Comparison of ENCODE assay signal across 21 cellular contexts in genomic region chr4:154559931-154560801, GRCh38. TPM values are rescaled to one million over a fixed set of nuclear protein-coding genes. Genes with fewer than 3 reads are reported as not detected.
DNase-seq lines count a peak whose midpoint lies in the region; ATAC-seq, FAIRE-seq and TF ChIP-seq lines count a peak whose summit lies in the region.
"Had no signal": no experiment of that assay in that cellular context is flagged by ENCODE, and none has a peak within 500 bp of the region (broad histone marks: within the 10 kb centered on the region; RNA-seq: fewer than 3 reads in every experiment).

No MANE protein-coding gene starts in this region.

- FAIRE-seq in pancreas (lab: Jason Lieb, UNC): no peak
- FAIRE-seq: endometrium had no signal

- DNase-seq in GM23248: no peak
- peak; percentile 50 for DNase-seq in hepatocyte (ENCODE audit: low spot score)
- no peak for DNase-seq in pancreas
- no peak for DNase-seq in SHP77 (lab: John Stamatoyannopoulos, UW)
- no peak for DNase-seq in stimulated activated CD4-positive, alpha-beta T cell treated with anti-CD3 and anti-CD28 coated beads, Interleukin-12 subunit alpha, Interleukin-12 subunit beta, amount 100 ng/mL, for 4 hours
- no peak for DNase-seq in activated CD4-positive, CD25-positive, alpha-beta regulatory T cell (lab: John Stamatoyannopoulos, UW)
- DNase-seq: activated CD4-positive, CD25-positive, alpha-beta regulatory T cell treated with anti-CD3 and anti-CD28 coated beads, Interleukin-2, amount 50 U/mL, for 72 hours; cortex of kidney; KG1; left ventricle myocardium superior; NCI-H187 treated with DMSO at 0.1 percent for 48 hours; retina; stimulated activated CD8-positive, alpha-beta memory T cell treated with anti-CD3 and anti-CD28 coated beads, Interleukin-4, amount 100 ng/mL, for 48 hours had no signal

- H3K27me3 ChIP-seq in GM23248 (replicated peaks; ENCODE audit: insufficient read depth): 0 out of 2 replicates have a peak, but pooled peaks cover 4% of the 10 kb centered on the region
- H3K27me3 ChIP-seq in OCI-LY3 (ENCODE audit: low read depth, low read length): no peaks in the 10 kb centered on the region
- H3K27me3 ChIP-seq in hepatocyte: no peaks in the 10 kb centered on the region
- no peaks in the 10 kb centered on the region for H3K27me3 ChIP-seq in pancreas

- peak overlapping the region; percentile 15 for H3K4me2 ChIP-seq in GM23248 (ENCODE audit: unreplicated experiment)
- peak overlapping the region; percentile 48 for H3K4me2 ChIP-seq in OCI-LY3 (ENCODE audit: low read length)
- peak overlapping the region; percentile 35 for H3K4me2 ChIP-seq in hepatocyte

- H3K4me1 ChIP-seq in GM23248 (ENCODE audit: insufficient read depth): 0 out of 2 replicates have a peak, but pooled peaks cover 13% of the 10 kb centered on the region
- peaks cover 4% of the 10 kb centered on the region; the same call in 1 of the 2 replicates for H3K4me1 ChIP-seq in OCI-LY3 (ENCODE audit: low read length)
- no peaks in the 10 kb centered on the region for H3K4me1 ChIP-seq in hepatocyte (ENCODE audit: insufficient read depth)
- peaks cover 0 to 5% (median 0%) of the 10 kb centered on the region in 3 donors for H3K4me1 ChIP-seq in pancreas

- TF ChIP-seq CTCF in OCI-LY3 (IDR thresholded peaks at IDR 0.05; ENCODE audit: low read depth, low read length) (no peak), hepatocyte (IDR thresholded peaks at IDR 0.05; ENCODE audit: poor library complexity) (no peak), pancreas (IDR thresholded peaks at IDR 0.05) (no peak)

- ATAC-seq in pancreas: peak in 3 of 4 donors; percentile 68 to 70 (median 70)
- ATAC-seq in GM18909 (IDR thresholded peaks at IDR 0.05; ENCODE audit: poor library complexity, unreplicated experiment): no peak
- ATAC-seq: left ventricle myocardium superior had no signal

- H4K20me1 ChIP-seq in GM23248 (ENCODE audit: insufficient read depth): no peaks in the 10 kb centered on the region
- H4K20me1 ChIP-seq in OCI-LY3 (ENCODE audit: insufficient read depth, low read length): no peaks in the 10 kb centered on the region
- H4K20me1 ChIP-seq in hepatocyte (ENCODE audit: insufficient read depth, poor library complexity, severe bottlenecking): no peaks in the 10 kb centered on the region

- H3K4me3 ChIP-seq in GM23248: no peak overlapping the region
- H3K4me3 ChIP-seq in OCI-LY3 (ENCODE audit: low read length): no peak overlapping the region
- H3K4me3 ChIP-seq in hepatocyte: no peak overlapping the region
- no peak overlapping the region for H3K4me3 ChIP-seq in pancreas

- intact Hi-C loops in pancreas (cut with DNase I): loop anchor here in 2 of 3 donors (5.0 to 10.0 kb wide), 2 partner anchors 62 to 225 kb away; partner anchors contain the start of gene RBM46 (in 1 of the 2)

- WGBS in GM23248 (ENCODE audit: low coverage in 1 of 2, low lambda C conversion rate in 2 of 2, missing lambda C conversion rate in 2 of 2), 2 experiments: 84 to 85% methylated on average over 5 of the region's 5 CpGs
- WGBS in hepatocyte (ENCODE audit: low lambda C conversion rate, missing lambda C conversion rate): 45% methylated on average over 5 of the region's 5 CpGs
- 60 to 70% methylated on average over 5 of the region's 5 CpGs for WGBS in pancreas, 2 donors

- H3K27ac ChIP-seq in GM23248 (no peak overlapping the region), OCI-LY3 (ENCODE audit: low read length) (no peak overlapping the region), hepatocyte (peak overlapping the region; percentile 29), pancreas (no peak overlapping the region)
- H3K27ac ChIP-seq: RWPE1 had no signal

- H2AFZ ChIP-seq in GM23248 (no peak overlapping the region), OCI-LY3 (ENCODE audit: low read depth, low read length) (peak overlapping the region; percentile 33), hepatocyte (no peak overlapping the region)

- no peak overlapping the region for H3K9ac ChIP-seq in GM23248
- no peak overlapping the region for H3K9ac ChIP-seq in OCI-LY3 (ENCODE audit: low read length)

- in situ Hi-C loops in GM23248 (cut with MboI): loop anchor here (10.0 to 25.0 kb wide), 2 partner anchors 215 to 802 kb away; no protein-coding TSS in a partner anchor

- H3F3A ChIP-seq in GM23248 (ENCODE audit: insufficient read depth): no peaks in the 10 kb centered on the region

- H3K9me3 ChIP-seq in GM23248 (ENCODE audit: low read depth) (no peaks in the 10 kb centered on the region), OCI-LY3 (ENCODE audit: insufficient read depth, low read length) (peaks cover 10% of the 10 kb centered on the region; the same call in 1 of the 2 replicates), hepatocyte (ENCODE audit: low read depth) (no peaks in the 10 kb centered on the region), pancreas (no peaks in the 10 kb centered on the region)

- no peaks in the 10 kb centered on the region for H3K36me3 ChIP-seq in GM23248 (ENCODE audit: low read depth)
- H3K36me3 ChIP-seq in OCI-LY3 (replicated peaks; ENCODE audit: low read depth, low read length): no peaks in the 10 kb centered on the region
- no peaks in the 10 kb centered on the region for H3K36me3 ChIP-seq in hepatocyte (replicated peaks; ENCODE audit: insufficient read depth, low read depth)
- no peaks in the 10 kb centered on the region for H3K36me3 ChIP-seq in pancreas

- H3K79me2 ChIP-seq in GM23248 (ENCODE audit: insufficient read depth) (no peaks in the 10 kb centered on the region), OCI-LY3 (ENCODE audit: low read length) (no peaks in the 10 kb centered on the region), hepatocyte (peaks cover 18% of the 10 kb centered on the region)

- H3K9me2 ChIP-seq in GM23248 (ENCODE audit: insufficient read depth) (no peaks in the 10 kb centered on the region), hepatocyte (replicated peaks; ENCODE audit: insufficient read depth) (no peaks in the 10 kb centered on the region)

RNA-seq across cellular contexts. Expression of gene FGB, which starts 2.6 kb away (rescaled TPM):
- total RNA-seq in GM23248 (2014; rRNA removed; shearing (Covaris generic)): not detected in 2 replicates
- not detected in 2 replicates for polyA plus RNA-seq in GM23248 (2016; fragmentation: Nextera tagmentation; extraction: Ambion mirVana)
- total RNA-seq in hepatocyte: 1,901 and 1,953 TPM in 2 replicates
- 1,888 and 2,096 TPM in 2 replicates for polyA plus RNA-seq in hepatocyte
- 1 to 10 TPM in 2 of 6 donors, under 1 TPM in 2, not detected in 2; 0.20 to 6.6 (median 1.5) TPM for total RNA-seq in pancreas
- 1 to 10 TPM in 1 of 2 donors, under 1 TPM in 1; 0.59 to 1.6 TPM for polyA plus RNA-seq in pancreas
- total RNA-seq: activated CD8-positive, alpha-beta memory T cell treated with anti-CD3 and anti-CD28 coated beads for 36 hours; Daoy; fibroblast of lung; left ventricle myocardium superior; urinary bladder had no signal
- polyA plus RNA-seq: fibroblast of lung had no signal

RNA-seq across cellular contexts. Expression of gene PLRG1, which starts 10.0 kb away (rescaled TPM):
- total RNA-seq in GM23248 (2014; rRNA removed; shearing (Covaris generic)): 84.7 and 84.8 TPM in 2 replicates
- polyA plus RNA-seq in GM23248 (2016; fragmentation: Nextera tagmentation; extraction: Ambion mirVana): 72.0 and 81.7 TPM in 2 replicates
- 63.9 and 67.3 TPM in 2 replicates for total RNA-seq in hepatocyte
- 54.4 and 60.0 TPM in 2 replicates for polyA plus RNA-seq in hepatocyte
- 10 to 100 TPM; 18.5 to 34.8 (median 30.5) TPM for total RNA-seq in pancreas
- 10 to 100 TPM; 20.6 to 38.6 TPM for polyA plus RNA-seq in pancreas

RNA-seq across cellular contexts. Expression of gene FGA, which starts 30.4 kb away (rescaled TPM):
- total RNA-seq in GM23248 (2014; rRNA removed; shearing (Covaris generic)): not detected in 2 replicates
- polyA plus RNA-seq in GM23248 (2016; fragmentation: Nextera tagmentation; extraction: Ambion mirVana) (not detected in 2 replicates), hepatocyte (446 and 579 TPM in 2 replicates), pancreas (10 to 100 TPM in 1 of 2 donors, 1 to 10 TPM in 1; 1.4 to 15.2 TPM)
- total RNA-seq in hepatocyte (1,189 and 1,239 TPM in 2 replicates), pancreas (10 to 100 TPM in 3 of 6 donors, 1 to 10 TPM in 2, under 1 TPM in 1; 0.09 to 30.3 (median 7.7) TPM)
- total RNA-seq: activated CD8-positive, alpha-beta memory T cell treated with anti-CD3 and anti-CD28 coated beads for 36 hours; Daoy; fibroblast of lung; left ventricle myocardium superior; urinary bladder had no signal
- polyA plus RNA-seq: fibroblast of lung had no signal

RNA-seq across cellular contexts. Expression of gene FGG, which starts 52.3 kb away (rescaled TPM):
- not detected in 2 replicates for total RNA-seq in GM23248 (2014; rRNA removed; shearing (Covaris generic))
- polyA plus RNA-seq in GM23248 (2016; fragmentation: Nextera tagmentation; extraction: Ambion mirVana) (not detected in 2 replicates), hepatocyte (1,125 and 1,415 TPM in 2 replicates), pancreas (1 to 10 TPM in 1 of 2 donors, under 1 TPM in 1; 0.99 to 4.0 TPM)
- total RNA-seq in hepatocyte (1,531 and 1,684 TPM in 2 replicates), pancreas (10 to 100 TPM in 2 of 6 donors, 1 to 10 TPM in 2, under 1 TPM in 1, not detected in 1; 0.20 to 26.0 (median 5.7) TPM)
- total RNA-seq: activated CD8-positive, alpha-beta memory T cell treated with anti-CD3 and anti-CD28 coated beads for 36 hours; Daoy; fibroblast of lung; left ventricle myocardium superior; urinary bladder had no signal
- polyA plus RNA-seq: fibroblast of lung had no signal

Comparison
In these comparisons a context has a peak if more than half of its experiments do, and no peak if none do; other contexts are left out.
1. RNA of gene FGB, which starts 2.6 kb away (total RNA-seq): 1,901 to 1,953 TPM in hepatocyte; 0.20 to 6.6 TPM in pancreas and not detected in GM23248; every median in the first group is over 100 times any median in the second.
2. RNA of gene FGA, which starts 30.4 kb away (total RNA-seq): 1,189 to 1,239 TPM in hepatocyte; 0.09 to 30.3 TPM in pancreas and not detected in GM23248; every median in the first group is over 10 times any median in the second.
3. Peak in every context shown above with its lines, with median percentiles within 50 percentile points of each other: H3K4me2 ChIP-seq.